In genomic region chr21:34524671-34525601, GRCh38 we compare ENCODE assay signal across 9 cellular contexts. TPM values are rescaled to one million over a fixed set of nuclear protein-coding genes. Genes with fewer than 3 reads are reported as not detected.
DNase-seq lines count a peak whose midpoint lies in the region; ATAC-seq, FAIRE-seq and TF ChIP-seq lines count a peak whose summit lies in the region.
"Had no signal": no experiment of that assay in that cellular context is flagged by ENCODE, and none has a peak within 500 bp of the region (broad histone marks: within the 10 kb centered on the region; RNA-seq: fewer than 3 reads in every experiment).

No MANE protein-coding gene starts in this region.

- no peaks in the 10 kb centered on the region for H3K27me3 Mint-ChIP-seq in activated CD8-positive, alpha-beta T cell treated with anti-CD3 and anti-CD28 coated beads, Interleukin-2, amount 10 ng/mL, durations not matched to agents 7 days and 5 days (ENCODE audit: low read depth)
- H3K27me3 Mint-ChIP-seq in activated CD8-positive, alpha-beta memory T cell treated with anti-CD3 and anti-CD28 coated beads, Interleukin-2, amount 10 ng/mL, durations not matched to agents 7 days and 5 days: no peaks in the 10 kb centered on the region

- no peak overlapping the region for H3K27ac ChIP-seq in keratinocyte (ENCODE audit: control insufficient read depth, insufficient read depth, low read length)

- H3K27ac Mint-ChIP-seq in activated CD8-positive, alpha-beta T cell treated with anti-CD3 and anti-CD28 coated beads, Interleukin-2, amount 10 ng/mL, durations not matched to agents 7 days and 5 days: no peak overlapping the region
- no peak overlapping the region for H3K27ac Mint-ChIP-seq in activated CD8-positive, alpha-beta memory T cell treated with anti-CD3 and anti-CD28 coated beads, Interleukin-2, amount 10 ng/mL, durations not matched to agents 7 days and 5 days

- H3K4me3 ChIP-seq in keratinocyte (ENCODE audit: control insufficient read depth in 2 of 3, extremely low read depth in 1 of 3, insufficient read depth in 2 of 3, low read depth in 1 of 3, low read length in 3 of 3): no peak overlapping the region

- ATAC-seq in HG02763 (IDR thresholded peaks at IDR 0.05; ENCODE audit: unreplicated experiment): no peak
- ATAC-seq in activated CD8-positive, alpha-beta T cell treated with anti-CD3 and anti-CD28 coated beads, Interleukin-2, amount 10 ng/mL, durations not matched to agents 7 days and 5 days: no peak
- ATAC-seq in activated CD8-positive, alpha-beta memory T cell treated with anti-CD3 and anti-CD28 coated beads, Interleukin-2, amount 10 ng/mL, durations not matched to agents 7 days and 5 days: no peak

- FAIRE-seq in keratinocyte (lab: Jason Lieb, UNC): no peak
- FAIRE-seq: GM18507 had no signal

- H3K4me3 Mint-ChIP-seq in activated CD8-positive, alpha-beta T cell treated with anti-CD3 and anti-CD28 coated beads, Interleukin-2, amount 10 ng/mL, durations not matched to agents 7 days and 5 days: no peak overlapping the region
- no peak overlapping the region for H3K4me3 Mint-ChIP-seq in activated CD8-positive, alpha-beta memory T cell treated with anti-CD3 and anti-CD28 coated beads, Interleukin-2, amount 10 ng/mL, durations not matched to agents 7 days and 5 days

- H3K4me1 Mint-ChIP-seq in activated CD8-positive, alpha-beta T cell treated with anti-CD3 and anti-CD28 coated beads, Interleukin-2, amount 10 ng/mL, durations not matched to agents 7 days and 5 days (ENCODE audit: low read depth): peaks cover 7% of the 10 kb centered on the region
- H3K4me1 Mint-ChIP-seq in activated CD8-positive, alpha-beta memory T cell treated with anti-CD3 and anti-CD28 coated beads, Interleukin-2, amount 10 ng/mL, durations not matched to agents 7 days and 5 days: peaks cover 11% of the 10 kb centered on the region

- no peaks in the 10 kb centered on the region for H4K20me1 ChIP-seq in keratinocyte (ENCODE audit: control insufficient read depth, extremely low read depth, insufficient read depth, low read length)

- peak overlapping the region; percentile 100 for H3K4me2 ChIP-seq in keratinocyte (ENCODE audit: control insufficient read depth, extremely low read depth, insufficient read depth, low read depth, low read length)

- no peaks in the 10 kb centered on the region for H3K27me3 ChIP-seq in keratinocyte (ENCODE audit: control insufficient read depth, extremely low read depth, insufficient read depth, low read length)

- no peaks in the 10 kb centered on the region for H3K9me1 ChIP-seq in keratinocyte (ENCODE audit: control insufficient read depth, extremely low read depth, insufficient read depth, low read length)

- no peaks in the 10 kb centered on the region for H3K9me3 Mint-ChIP-seq in activated CD8-positive, alpha-beta T cell treated with anti-CD3 and anti-CD28 coated beads, Interleukin-2, amount 10 ng/mL, durations not matched to agents 7 days and 5 days (ENCODE audit: insufficient read depth)
- H3K9me3 Mint-ChIP-seq in activated CD8-positive, alpha-beta memory T cell treated with anti-CD3 and anti-CD28 coated beads, Interleukin-2, amount 10 ng/mL, durations not matched to agents 7 days and 5 days (ENCODE audit: low read depth): no peaks in the 10 kb centered on the region

- H3K9ac ChIP-seq in keratinocyte (ENCODE audit: control insufficient read depth, extremely low read depth, insufficient read depth, low read length): no peak overlapping the region

- peaks cover 14% of the 10 kb centered on the region for H3K4me1 ChIP-seq in keratinocyte (ENCODE audit: control insufficient read depth, extremely low read depth, insufficient read depth, low read length)

- POLR2A ChIA-PET in activated CD8-positive, alpha-beta T cell treated with anti-CD3 and anti-CD28 coated beads, Interleukin-2, amount 10 ng/mL, durations not matched to agents 7 days and 5 days (lab: Charles Lee): interaction anchor here (0.7 kb wide), 1 partner anchor 221 kb away, joined by 3 read pairs; no protein-coding TSS in a partner anchor

- no peak overlapping the region for H2AFZ ChIP-seq in keratinocyte (ENCODE audit: control insufficient read depth, low read length)

- dilution Hi-C loops in keratinocyte (cut with MboI; ENCODE audit: extremely low pct_ligation_motif_present, low sequenced_read_pairs): no loop called here

- H3K36me3 Mint-ChIP-seq in activated CD8-positive, alpha-beta T cell treated with anti-CD3 and anti-CD28 coated beads, Interleukin-2, amount 10 ng/mL, durations not matched to agents 7 days and 5 days (ENCODE audit: low read depth): no peaks in the 10 kb centered on the region
- no peaks in the 10 kb centered on the region for H3K36me3 Mint-ChIP-seq in activated CD8-positive, alpha-beta memory T cell treated with anti-CD3 and anti-CD28 coated beads, Interleukin-2, amount 10 ng/mL, durations not matched to agents 7 days and 5 days

- peaks cover 4% of the 10 kb centered on the region for H3K79me2 ChIP-seq in keratinocyte (ENCODE audit: control insufficient read depth, insufficient read depth, low read length)

- H3K36me3 ChIP-seq in keratinocyte (ENCODE audit: control insufficient read depth in 2 of 2, extremely low read depth in 1 of 2, insufficient read depth in 2 of 2, low read length in 2 of 2): peaks cover 3 to 15% of the 10 kb centered on the region in 2 experiments

- no peak for TF ChIP-seq CTCF in keratinocyte (optimal IDR thresholded peaks at IDR 0.05 in 1 of 3, IDR thresholded peaks at IDR 0.05 in 1 of 3, conservative IDR thresholded peaks at IDR 0.05 in 1 of 3; ENCODE audit: extremely low read depth in 1 of 3, insufficient read depth in 2 of 3, low read length in 3 of 3)

- CTCF ChIA-PET in activated CD8-positive, alpha-beta T cell treated with anti-CD3 and anti-CD28 coated beads, Interleukin-2, amount 10 ng/mL, durations not matched to agents 7 days and 5 days (lab: Charles Lee): interaction anchor here (1.3 to 2.3 kb wide), 3 partner anchors 7 to 19 kb away, joined by 5 to 17 read pairs (median 5); no protein-coding TSS in a partner anchor
- CTCF ChIA-PET in activated CD8-positive, alpha-beta memory T cell treated with anti-CD3 and anti-CD28 coated beads, Interleukin-2, amount 10 ng/mL, durations not matched to agents 7 days and 5 days (lab: Charles Lee): interaction anchor here (0.6 to 1.0 kb wide), 2 partner anchors 16 to 162 kb away, joined by 3 read pairs; no protein-coding TSS in a partner anchor

- DNase-seq in HCEC 1CT (peak; percentile 82), astrocyte of the hippocampus (ENCODE audit: low read depth, low spot score) (peak; percentile 70), keratinocyte (ENCODE audit: low read depth, low spot score) (no peak), smooth muscle cell of the brain vasculature (ENCODE audit: low read depth, low spot score) (peak; percentile 24), HUDEP-2 (lab: John Stamatoyannopoulos, UW; ENCODE audit: unreplicated experiment in 76 of 76) (no peak)
- no peak for DNase-seq in activated CD8-positive, alpha-beta T cell treated with anti-CD3 and anti-CD28 coated beads, Interleukin-2, amount 10 ng/mL, durations not matched to agents 7 days and 5 days
- no peak for DNase-seq in activated CD8-positive, alpha-beta memory T cell treated with anti-CD3 and anti-CD28 coated beads, Interleukin-2, amount 10 ng/mL, durations not matched to agents 7 days and 5 days

- no peaks in the 10 kb centered on the region for H3K9me3 ChIP-seq in keratinocyte (ENCODE audit: control insufficient read depth, low read depth, low read length)

RNA-seq across cellular contexts. Expression of gene KCNE1, which starts 12.9 kb away (rescaled TPM):
- 0.03 to 0.08 TPM (median 0.04 TPM) in 3 replicates for polyA plus RNA-seq in keratinocyte
- polyA plus RNA-seq in keratinocyte (2011; ENCODE audit: low read depth): 0.12 TPM
- 0.10 TPM in 1 of 2 replicates, not detected in the other for polyA plus RNA-seq in keratinocyte (2011; cell fraction: cytosol; rRNA removed)
- 0.17 and 0.36 TPM in 2 replicates for polyA plus RNA-seq in keratinocyte (2011; cell fraction: nucleus; rRNA removed)
- polyA plus RNA-seq in keratinocyte (2012; ENCODE audit: low replicate concordance): 0.09 and 0.20 TPM in 2 replicates
- polyA minus RNA-seq in keratinocyte: 0.42 TPM in 1 of 3 replicates, not detected in the others
- not detected for polyA minus RNA-seq in keratinocyte (2011; cell fraction: cytosol; rRNA and poly(A)+ RNA removed)
- 0.53 TPM in 1 of 2 replicates, not detected in the other for polyA minus RNA-seq in keratinocyte (2011; cell fraction: nucleus; rRNA and poly(A)+ RNA removed)
- total RNA-seq in activated CD8-positive, alpha-beta T cell treated with anti-CD3 and anti-CD28 coated beads, Interleukin-2, amount 10 ng/mL, durations not matched to agents 7 days and 5 days: under 1 TPM; 0.18 to 0.26 TPM
- under 1 TPM; 0.15 to 0.26 TPM for total RNA-seq in activated CD8-positive, alpha-beta memory T cell treated with anti-CD3 and anti-CD28 coated beads, Interleukin-2, amount 10 ng/mL, durations not matched to agents 7 days and 5 days

Comparison
In these comparisons a context has a peak if more than half of its experiments do, and no peak if none do; other contexts are left out.
1. DNase-seq: peak in HCEC 1CT (single experiment), astrocyte of the hippocampus (single experiment) and smooth muscle cell of the brain vasculature (single experiment); none in keratinocyte (single experiment), activated CD8-positive, alpha-beta T cell treated with anti-CD3 and anti-CD28 coated beads, Interleukin-2, amount 10 ng/mL, durations not matched to agents 7 days and 5 days (single experiment), HUDEP-2 (0 of 76) and activated CD8-positive, alpha-beta memory T cell treated with anti-CD3 and anti-CD28 coated beads, Interleukin-2, amount 10 ng/mL, durations not matched to agents 7 days and 5 days (single experiment).